Comparison of ENCODE assay signal across 18 cellular contexts in the genomic region with DNA sequence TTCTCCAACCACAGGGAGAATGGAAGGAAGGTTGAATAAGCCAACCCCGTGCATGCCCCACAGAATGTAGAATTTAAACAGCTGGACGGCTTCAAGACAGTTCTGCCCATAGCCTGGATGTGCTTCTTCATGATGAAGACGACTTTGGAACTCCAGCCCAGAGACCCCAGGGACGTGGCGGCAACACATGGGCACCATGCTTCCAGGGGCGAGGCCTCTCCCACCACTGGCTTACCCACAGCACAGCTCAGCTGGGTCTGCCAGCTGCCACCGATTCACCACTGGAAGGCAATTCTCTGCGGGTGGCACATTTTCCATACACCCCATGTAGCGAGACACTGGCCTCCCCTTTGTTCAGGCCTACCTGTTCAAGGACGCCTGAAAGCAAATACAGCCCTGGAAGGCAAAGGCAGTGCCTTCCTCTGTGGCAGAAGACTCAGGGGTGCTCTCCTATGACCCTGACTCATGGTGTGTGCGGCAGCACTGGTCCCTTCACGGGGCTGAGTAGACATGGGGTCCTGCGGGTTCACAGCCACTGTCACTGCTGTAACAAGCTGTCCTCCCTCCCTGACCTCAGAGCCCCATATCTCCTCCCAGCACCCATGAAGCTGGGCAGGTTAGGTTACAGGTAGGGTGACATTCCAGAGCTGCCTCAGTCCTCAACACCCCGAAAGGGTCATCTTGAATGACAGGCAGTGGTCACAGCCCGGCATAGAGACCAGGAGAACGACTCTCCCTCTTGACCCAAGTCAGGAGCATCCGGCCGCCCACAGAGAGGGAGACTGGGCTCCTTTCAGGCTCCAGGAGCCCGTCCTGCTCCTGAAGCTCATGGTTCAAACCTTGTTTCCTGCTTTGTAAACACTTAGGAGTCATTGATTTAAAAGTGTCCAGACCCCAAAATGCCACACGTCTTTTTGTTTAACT.
DNase-seq lines count a peak whose midpoint lies in the region; ATAC-seq and TF ChIP-seq lines count a peak whose summit lies in the region.
"Had no signal": no experiment of that assay in that cellular context is flagged by ENCODE, and none has a peak within 500 bp of the region (broad histone marks: within the 10 kb centered on the region; RNA-seq: fewer than 3 reads in every experiment).

No MANE protein-coding gene starts in this region.

- POLR2A ChIA-PET in SK-N-SH (lab: Yijun Ruan, JAX): no interaction called here

- no peak for TF ChIP-seq EP300 in SK-N-SH (IDR thresholded peaks at IDR 0.05; ENCODE audit: borderline replicate concordance in 1 of 2, low read depth in 1 of 2, low read length in 1 of 2)

- H3K36me3 ChIP-seq in SK-N-SH (replicated peaks in 1 of 2; ENCODE audit: control insufficient read depth in 1 of 2, insufficient read depth in 2 of 2, low read length in 1 of 2) (no peaks in the 10 kb centered on the region), osteoblast (ENCODE audit: insufficient read depth, low read length) (no peaks in the 10 kb centered on the region)
- H3K36me3 ChIP-seq: BLaER1 had no signal

- no peak overlapping the region for H3K9ac ChIP-seq in SK-N-SH
- H3K9ac ChIP-seq: BLaER1 had no signal

- no peaks in the 10 kb centered on the region for H3F3A ChIP-seq in SK-N-SH (replicated peaks; ENCODE audit: insufficient read depth)

- CTCF ChIA-PET in SK-N-SH (lab: Yijun Ruan, JAX): no interaction called here

- H2AFZ ChIP-seq in SK-N-SH (ENCODE audit: low read depth) (no peak overlapping the region), osteoblast (ENCODE audit: low read length) (no peak overlapping the region)
- H2AFZ ChIP-seq: PC-9 had no signal

- H4K20me1 ChIP-seq in SK-N-SH (ENCODE audit: insufficient read depth) (no peaks in the 10 kb centered on the region), osteoblast (ENCODE audit: insufficient read depth, low read length) (no peaks in the 10 kb centered on the region)
- H4K20me1 ChIP-seq: BLaER1 had no signal

- no peak for TF ChIP-seq RAD21 in SK-N-SH (IDR thresholded peaks at IDR 0.05; ENCODE audit: low read length)

- H3K4me1 ChIP-seq in SK-N-SH (ENCODE audit: control insufficient read depth in 1 of 2, insufficient read depth in 2 of 2, low read depth in 1 of 2, low read length in 1 of 2) (no peaks in the 10 kb centered on the region; a peak in 1 of 4 replicates), osteoblast (ENCODE audit: insufficient read depth, low read length) (no peaks in the 10 kb centered on the region)

- no peak overlapping the region for H3K27ac ChIP-seq in SK-N-SH (ENCODE audit: low read depth in 2 of 2, low read length in 1 of 2)
- H3K27ac ChIP-seq in osteoblast (ENCODE audit: low read depth, low read length): no peak overlapping the region
- H3K27ac ChIP-seq: BLaER1, PC-9 had no signal

- ATAC-seq in SK-N-SH treated with all-trans-retinoic acid at 6 μM for 48 hours: no peak
- ATAC-seq in HG02884 (IDR thresholded peaks at IDR 0.05; ENCODE audit: unreplicated experiment): no peak

- no peak overlapping the region for H3K4me3 ChIP-seq in SK-N-SH (ENCODE audit: low read depth in 2 of 2, low read length in 1 of 2)
- no peak overlapping the region for H3K4me3 ChIP-seq in osteoblast (ENCODE audit: insufficient read depth, low read length)
- H3K4me3 ChIP-seq: BLaER1, PC-9 had no signal

- DNase-seq in SK-N-SH: peak; percentile 12
- peak; percentile 0 for DNase-seq in ELF-1 (ENCODE audit: low read depth, low spot score)
- peak; percentile 39 for DNase-seq in ecto neural progenitor cell (ENCODE audit: low spot score)
- peak; percentile 84 for DNase-seq in osteoblast (ENCODE audit: insufficient read length, low spot score, missing footprints)
- DNase-seq in T-helper 9 cell: no peak
- no peak for DNase-seq in NCI-H2196 (lab: John Stamatoyannopoulos, UW; ENCODE audit: unreplicated experiment)
- DNase-seq: 8988T; CD8-positive, alpha-beta memory T cell; EL; HCEC 1CT; NCI-H1417 treated with DMSO at 0.1 percent for 48 hours; NCI-H2081 treated with DMSO at 0.1 percent for 48 hours; NCI-H446; NCI-H774 had no signal

- H3K4me2 ChIP-seq in SK-N-SH (no peak overlapping the region), osteoblast (ENCODE audit: insufficient read depth, low read length) (no peak overlapping the region)
- H3K4me2 ChIP-seq: BLaER1, PC-9 had no signal

- H3K9me3 ChIP-seq in SK-N-SH: no peaks in the 10 kb centered on the region
- no peaks in the 10 kb centered on the region for H3K9me3 ChIP-seq in osteoblast (ENCODE audit: low read depth, low read length)
- H3K9me3 ChIP-seq: BLaER1 had no signal

- H3K9me2 ChIP-seq in SK-N-SH: no peaks in the 10 kb centered on the region

- TF ChIP-seq CTCF in SK-N-SH (IDR thresholded peaks at IDR 0.05) (no peak), osteoblast (IDR thresholded peaks at IDR 0.05; ENCODE audit: extremely low read depth, low read depth, low read length) (no peak)

- H3K79me2 ChIP-seq in SK-N-SH (ENCODE audit: insufficient read depth): no peaks in the 10 kb centered on the region
- no peaks in the 10 kb centered on the region for H3K79me2 ChIP-seq in osteoblast (ENCODE audit: insufficient read depth, low read length)

- 50% methylated on average over 16 of the region's 20 CpGs for WGBS in SK-N-SH (ENCODE audit: low lambda C conversion rate)

- H3K27me3 ChIP-seq in SK-N-SH (ENCODE audit: insufficient read depth) (peaks cover 25% of the 10 kb centered on the region; the same call in 1 of the 2 replicates), osteoblast (ENCODE audit: insufficient read depth, low read length) (no peaks in the 10 kb centered on the region)
- H3K27me3 ChIP-seq: BLaER1 had no signal

TF ChIP-seq in SK-N-SH, 30 proteins besides CTCF, POLR2A, EP300 and RAD21:
- no peak for TF ChIP-seq RXRA (IDR thresholded peaks at IDR 0.05; ENCODE audit: borderline replicate concordance, low read depth)
- no peak for TF ChIP-seq RCOR1 (IDR thresholded peaks at IDR 0.05; ENCODE audit: low read length)
- no peak for TF ChIP-seq RFX5 (IDR thresholded peaks at IDR 0.05; ENCODE audit: low read length)
- TF ChIP-seq, protein P1, sequence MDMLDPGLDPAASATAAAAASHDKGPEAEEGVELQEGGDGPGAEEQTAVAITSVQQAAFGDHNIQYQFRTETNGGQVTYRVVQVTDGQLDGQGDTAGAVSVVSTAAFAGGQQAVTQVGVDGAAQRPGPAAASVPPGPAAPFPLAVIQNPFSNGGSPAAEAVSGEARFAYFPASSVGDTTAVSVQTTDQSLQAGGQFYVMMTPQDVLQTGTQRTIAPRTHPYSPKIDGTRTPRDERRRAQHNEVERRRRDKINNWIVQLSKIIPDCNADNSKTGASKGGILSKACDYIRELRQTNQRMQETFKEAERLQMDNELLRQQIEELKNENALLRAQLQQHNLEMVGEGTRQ (IDR thresholded peaks at IDR 0.05; ENCODE audit: borderline replicate concordance, low read depth, low read length): no peak
- no peak for TF ChIP-seq POLR2AphosphoS5 (IDR thresholded peaks at IDR 0.05; ENCODE audit: low read depth, low read length)
- no peak for TF ChIP-seq SMC3 (IDR thresholded peaks at IDR 0.05; ENCODE audit: low read depth, low read length)
- TF ChIP-seq JUND (IDR thresholded peaks at IDR 0.05): no peak
- no peak for TF ChIP-seq GABPA (IDR thresholded peaks at IDR 0.05; ENCODE audit: low read depth)
- TF ChIP-seq NFIC (IDR thresholded peaks at IDR 0.05; ENCODE audit: borderline replicate concordance): no peak
- no peak for TF ChIP-seq FOXM1 (IDR thresholded peaks at IDR 0.05; ENCODE audit: low read depth)
- TF ChIP-seq ELF1 (IDR thresholded peaks at IDR 0.05): no peak
- no peak for TF ChIP-seq MXI1 (IDR thresholded peaks at IDR 0.05; ENCODE audit: low read depth, low read length)
- no peak for TF ChIP-seq YY1 (IDR thresholded peaks at IDR 0.05; ENCODE audit: low read depth)
- no peak for TF ChIP-seq MEF2A (IDR thresholded peaks at IDR 0.05; ENCODE audit: borderline replicate concordance, low read depth)
- TF ChIP-seq TEAD4 (IDR thresholded peaks at IDR 0.05; ENCODE audit: borderline replicate concordance, insufficient read depth): no peak
- TF ChIP-seq FOSL2 (IDR thresholded peaks at IDR 0.05; ENCODE audit: borderline replicate concordance, low read depth): no peak
- no peak for TF ChIP-seq TCF12 (IDR thresholded peaks at IDR 0.05)

TF ChIP-seq in SK-N-SH treated with all-trans-retinoic acid at 6 μM for 48 hours, 23 proteins besides CTCF, POLR2A, EP300 and RAD21 (continues in another document):
- TF ChIP-seq ISL1 (CRISPR knock-in tag; IDR thresholded peaks at IDR 0.05) (no peak), ZNF70 (CRISPR knock-in tag; IDR thresholded peaks at IDR 0.05) (no peak), OSR1 (CRISPR knock-in tag; IDR thresholded peaks at IDR 0.05) (no peak), BACH2 (CRISPR knock-in tag; IDR thresholded peaks at IDR 0.05; ENCODE audit: borderline replicate concordance) (no peak), ZNF8 (CRISPR knock-in tag; IDR thresholded peaks at IDR 0.05) (no peak), ZFP30 (CRISPR knock-in tag; IDR thresholded peaks at IDR 0.05) (no peak), ESRRG (CRISPR knock-in tag; IDR thresholded peaks at IDR 0.05) (no peak), ZNF565 (CRISPR knock-in tag; conservative IDR thresholded peaks at IDR 0.05; ENCODE audit: low read depth) (no peak), GLIS3 (CRISPR knock-in tag; IDR thresholded peaks at IDR 0.05) (no peak), PPARA (CRISPR knock-in tag; IDR thresholded peaks at IDR 0.05; ENCODE audit: borderline replicate concordance) (no peak), ZFP3 (CRISPR knock-in tag; IDR thresholded peaks at IDR 0.05) (no peak)
- TF ChIP-seq, protein P2, sequence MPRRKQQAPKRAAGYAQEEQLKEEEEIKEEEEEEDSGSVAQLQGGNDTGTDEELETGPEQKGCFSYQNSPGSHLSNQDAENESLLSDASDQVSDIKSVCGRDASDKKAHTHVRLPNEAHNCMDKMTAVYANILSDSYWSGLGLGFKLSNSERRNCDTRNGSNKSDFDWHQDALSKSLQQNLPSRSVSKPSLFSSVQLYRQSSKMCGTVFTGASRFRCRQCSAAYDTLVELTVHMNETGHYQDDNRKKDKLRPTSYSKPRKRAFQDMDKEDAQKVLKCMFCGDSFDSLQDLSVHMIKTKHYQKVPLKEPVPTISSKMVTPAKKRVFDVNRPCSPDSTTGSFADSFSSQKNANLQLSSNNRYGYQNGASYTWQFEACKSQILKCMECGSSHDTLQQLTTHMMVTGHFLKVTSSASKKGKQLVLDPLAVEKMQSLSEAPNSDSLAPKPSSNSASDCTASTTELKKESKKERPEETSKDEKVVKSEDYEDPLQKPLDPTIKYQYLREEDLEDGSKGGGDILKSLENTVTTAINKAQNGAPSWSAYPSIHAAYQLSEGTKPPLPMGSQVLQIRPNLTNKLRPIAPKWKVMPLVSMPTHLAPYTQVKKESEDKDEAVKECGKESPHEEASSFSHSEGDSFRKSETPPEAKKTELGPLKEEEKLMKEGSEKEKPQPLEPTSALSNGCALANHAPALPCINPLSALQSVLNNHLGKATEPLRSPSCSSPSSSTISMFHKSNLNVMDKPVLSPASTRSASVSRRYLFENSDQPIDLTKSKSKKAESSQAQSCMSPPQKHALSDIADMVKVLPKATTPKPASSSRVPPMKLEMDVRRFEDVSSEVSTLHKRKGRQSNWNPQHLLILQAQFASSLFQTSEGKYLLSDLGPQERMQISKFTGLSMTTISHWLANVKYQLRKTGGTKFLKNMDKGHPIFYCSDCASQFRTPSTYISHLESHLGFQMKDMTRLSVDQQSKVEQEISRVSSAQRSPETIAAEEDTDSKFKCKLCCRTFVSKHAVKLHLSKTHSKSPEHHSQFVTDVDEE (CRISPR knock-in tag; IDR thresholded peaks at IDR 0.05): no peak

Comparison
In these comparisons a context has a peak if more than half of its experiments do, and no peak if none do; other contexts are left out.
1. DNase-seq: peak in SK-N-SH (single experiment), ELF-1 (single experiment), ecto neural progenitor cell (single experiment) and osteoblast (single experiment); none in T-helper 9 cell (single experiment) and NCI-H2196 (single experiment).